25 cellular contexts compared by ENCODE assay signal in genomic region chr9:124438091-124438490, GRCh38. TPM values are rescaled to one million over a fixed set of nuclear protein-coding genes. Genes with fewer than 3 reads are reported as not detected.
"Had no signal": no experiment of that assay in that cellular context is flagged by ENCODE, and none has a peak within 500 bp of the region (broad histone marks: within the 10 kb centered on the region; RNA-seq: fewer than 3 reads in every experiment).

No MANE protein-coding gene starts in this region.

- H3K27me3 ChIP-seq: breast epithelium, SJSA1 had no signal

- H3K4me3 ChIP-seq: breast epithelium, SJSA1 had no signal

- H3K9me3 ChIP-seq: breast epithelium, SJSA1 had no signal

- H3K27ac ChIP-seq: breast epithelium, SJSA1 had no signal

- H3K4me1 ChIP-seq: breast epithelium, SJSA1 had no signal

- H3K36me3 ChIP-seq: breast epithelium, SJSA1 had no signal

- H3K4me1 Mint-ChIP-seq: activated CD4-positive, alpha-beta T cell treated with anti-CD3 and anti-CD28 coated beads, Interleukin-2, amount 10 ng/mL, durations not matched to agents 24 days and 14 days; activated CD8-positive, alpha-beta memory T cell treated with anti-CD3 and anti-CD28 coated beads, Interleukin-2, amount 10 ng/mL, durations not matched to agents 7 days and 5 days had no signal

- DNase-seq: activated CD4-positive, alpha-beta T cell treated with anti-CD3 and anti-CD28 coated beads for 1 hour; activated CD4-positive, alpha-beta T cell treated with anti-CD3 and anti-CD28 coated beads, Interleukin-2, amount 10 ng/mL, durations not matched to agents 24 days and 14 days; activated CD4-positive, alpha-beta T cell treated with anti-CD3 and anti-CD28 coated beads, Interleukin-2, amount 50 U/mL, for 48 hours; activated CD8-positive, alpha-beta memory T cell treated with anti-CD3 and anti-CD28 coated beads, Interleukin-2, amount 10 ng/mL, durations not matched to agents 7 days and 5 days; activated gamma-delta T cell; activated naive CD4-positive, alpha-beta T cell treated with anti-CD3 and anti-CD28 coated beads for 36 hours; activated T-cell treated with anti-CD3 and anti-CD28 coated beads, Interleukin-2, amount 50 U/mL, for 24 hours; aorta; Karpas-422; MM.1S; NCI-H1105 treated with DMSO at 0.1 percent for 48 hours; NCI-H1436 treated with DMSO at 0.1 percent for 48 hours; NCI-H187; NCI-H2081 treated with DMSO at 0.1 percent for 48 hours; NCI-H446; NCI-H524; PC-3; SHP77; SW 1271 had no signal

- H3K9me3 Mint-ChIP-seq: activated CD4-positive, alpha-beta T cell treated with anti-CD3 and anti-CD28 coated beads, Interleukin-2, amount 10 ng/mL, durations not matched to agents 24 days and 14 days; activated naive CD4-positive, alpha-beta T cell treated with anti-CD3 and anti-CD28 coated beads for 36 hours; activated T-helper 1 cell treated with anti-CD3 and anti-CD28 coated beads, Interleukin-12 subunit alpha, Interleukin-12 subunit beta, Interleukin-2, Interleukin-4 antibody, amounts not matched to agents 30 ng/mL and 10 ng/mL and 1 ng/mL, durations not matched to agents 14 hours and 24 hours and 36 hours had no signal

- H3K36me3 Mint-ChIP-seq: activated CD8-positive, alpha-beta memory T cell treated with anti-CD3 and anti-CD28 coated beads, Interleukin-2, amount 10 ng/mL, durations not matched to agents 7 days and 5 days; activated naive CD8-positive, alpha-beta T cell had no signal

- ATAC-seq: activated CD8-positive, alpha-beta memory T cell treated with anti-CD3 and anti-CD28 coated beads, Interleukin-2, amount 10 ng/mL, durations not matched to agents 7 days and 5 days; PC-3; SK-N-SH treated with all-trans-retinoic acid at 6 μM for 48 hours had no signal

- H3K27ac Mint-ChIP-seq: activated CD4-positive, alpha-beta T cell treated with anti-CD3 and anti-CD28 coated beads, Interleukin-2, amount 10 ng/mL, durations not matched to agents 24 days and 14 days; activated CD8-positive, alpha-beta memory T cell treated with anti-CD3 and anti-CD28 coated beads, Interleukin-2, amount 10 ng/mL, durations not matched to agents 7 days and 5 days; activated naive CD4-positive, alpha-beta T cell treated with anti-CD3 and anti-CD28 coated beads for 36 hours; activated naive CD8-positive, alpha-beta T cell; activated T-cell treated with anti-CD3 and anti-CD28 coated beads, Interleukin-2, amount 50 U/mL, for 24 hours; activated T-helper 1 cell treated with anti-CD3 and anti-CD28 coated beads, Interleukin-12 subunit alpha, Interleukin-12 subunit beta, Interleukin-2, Interleukin-4 antibody, amounts not matched to agents 30 ng/mL and 10 ng/mL and 1 ng/mL, durations not matched to agents 14 hours and 24 hours and 36 hours had no signal

- H3K4me3 Mint-ChIP-seq: activated CD4-positive, alpha-beta T cell treated with anti-CD3 and anti-CD28 coated beads, Interleukin-2, amount 10 ng/mL, durations not matched to agents 24 days and 14 days; activated CD8-positive, alpha-beta memory T cell treated with anti-CD3 and anti-CD28 coated beads, Interleukin-2, amount 10 ng/mL, durations not matched to agents 7 days and 5 days; activated naive CD4-positive, alpha-beta T cell treated with anti-CD3 and anti-CD28 coated beads for 36 hours; activated naive CD8-positive, alpha-beta T cell; activated T-cell treated with anti-CD3 and anti-CD28 coated beads, Interleukin-2, amount 50 U/mL, for 24 hours; activated T-helper 1 cell treated with anti-CD3 and anti-CD28 coated beads, Interleukin-12 subunit alpha, Interleukin-12 subunit beta, Interleukin-2, Interleukin-4 antibody, amounts not matched to agents 30 ng/mL and 10 ng/mL and 1 ng/mL, durations not matched to agents 14 hours and 24 hours and 36 hours had no signal

RNA-seq across cellular contexts. Expression of gene ADGRD2, which starts 12.2 kb away (rescaled TPM):
- total RNA-seq: activated CD4-positive, alpha-beta T cell treated with anti-CD3 and anti-CD28 coated beads, Interleukin-2, amount 10 ng/mL, durations not matched to agents 24 days and 14 days; activated CD8-positive, alpha-beta memory T cell treated with anti-CD3 and anti-CD28 coated beads, Interleukin-2, amount 10 ng/mL, durations not matched to agents 7 days and 5 days; activated naive CD4-positive, alpha-beta T cell treated with anti-CD3 and anti-CD28 coated beads for 36 hours; activated T-helper 1 cell treated with anti-CD3 and anti-CD28 coated beads, Interleukin-12 subunit alpha, Interleukin-12 subunit beta, Interleukin-2, Interleukin-4 antibody, amounts not matched to agents 30 ng/mL and 10 ng/mL and 1 ng/mL, durations not matched to agents 14 hours and 24 hours and 36 hours; aorta; PC-3; SJSA1; T-helper 1 cell treated with Interleukin-12 subunit alpha and Interleukin-12 subunit beta and Interleukin-4 antibody, amounts not matched to agents 30 ng/mL and 1 ng/mL, for 36 hours had no signal
- polyA plus RNA-seq: aorta had no signal
